In the genomic region with DNA sequence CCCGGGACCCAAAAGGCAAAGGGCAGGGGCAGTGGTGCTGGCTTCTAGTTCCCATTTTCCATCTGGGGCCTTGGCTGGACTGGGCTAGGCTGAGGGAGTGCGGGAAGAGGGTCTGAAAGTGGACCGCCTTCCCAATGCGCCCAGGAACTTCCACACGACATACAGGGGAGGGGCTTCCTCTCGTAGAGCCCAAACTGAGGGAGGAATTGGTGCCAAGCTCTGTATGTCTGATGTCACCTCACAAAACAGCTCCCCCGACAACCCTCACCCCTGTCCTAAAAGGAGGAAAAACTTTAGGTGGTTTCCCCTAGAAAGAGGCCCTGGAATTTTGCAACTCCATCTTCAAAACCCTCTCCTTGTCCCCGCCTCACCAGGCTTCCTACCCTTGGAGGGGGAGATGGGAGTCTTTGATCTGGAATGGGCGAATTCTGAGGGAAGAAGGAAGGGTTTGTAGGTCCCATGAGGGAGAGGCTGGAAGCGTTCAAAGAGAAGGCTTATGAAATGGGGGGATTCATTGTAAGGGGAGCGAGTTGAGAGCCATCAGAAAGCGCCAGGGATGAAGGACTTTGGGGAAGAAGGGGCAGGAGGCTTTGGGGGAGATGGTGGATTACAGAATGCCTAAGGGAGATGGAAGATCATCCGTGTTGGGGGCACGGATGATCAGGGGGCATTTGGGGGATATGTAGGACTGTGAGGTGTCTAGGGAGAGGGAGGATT, we compare ENCODE assay signal across 2 cellular contexts.
TF ChIP-seq lines count a peak whose summit lies in the region.

No MANE protein-coding gene starts in this region.

TF ChIP-seq in HCT116, 20 proteins besides CTCF, POLR2A, EP300 and RAD21 (continued from another document):
- TF ChIP-seq ZNF274 (IDR thresholded peaks at IDR 0.05; ENCODE audit: low read depth, low read length) = no peak

TF ChIP-seq in liver, 16 proteins besides CTCF, POLR2A, EP300 and RAD21 (continued from another document):
- TF ChIP-seq, protein P1, sequence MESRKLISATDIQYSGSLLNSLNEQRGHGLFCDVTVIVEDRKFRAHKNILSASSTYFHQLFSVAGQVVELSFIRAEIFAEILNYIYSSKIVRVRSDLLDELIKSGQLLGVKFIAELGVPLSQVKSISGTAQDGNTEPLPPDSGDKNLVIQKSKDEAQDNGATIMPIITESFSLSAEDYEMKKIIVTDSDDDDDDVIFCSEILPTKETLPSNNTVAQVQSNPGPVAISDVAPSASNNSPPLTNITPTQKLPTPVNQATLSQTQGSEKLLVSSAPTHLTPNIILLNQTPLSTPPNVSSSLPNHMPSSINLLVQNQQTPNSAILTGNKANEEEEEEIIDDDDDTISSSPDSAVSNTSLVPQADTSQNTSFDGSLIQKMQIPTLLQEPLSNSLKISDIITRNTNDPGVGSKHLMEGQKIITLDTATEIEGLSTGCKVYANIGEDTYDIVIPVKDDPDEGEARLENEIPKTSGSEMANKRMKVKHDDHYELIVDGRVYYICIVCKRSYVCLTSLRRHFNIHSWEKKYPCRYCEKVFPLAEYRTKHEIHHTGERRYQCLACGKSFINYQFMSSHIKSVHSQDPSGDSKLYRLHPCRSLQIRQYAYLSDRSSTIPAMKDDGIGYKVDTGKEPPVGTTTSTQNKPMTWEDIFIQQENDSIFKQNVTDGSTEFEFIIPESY (IDR thresholded peaks at IDR 0.05) = no peak
- TF ChIP-seq, protein P2, sequence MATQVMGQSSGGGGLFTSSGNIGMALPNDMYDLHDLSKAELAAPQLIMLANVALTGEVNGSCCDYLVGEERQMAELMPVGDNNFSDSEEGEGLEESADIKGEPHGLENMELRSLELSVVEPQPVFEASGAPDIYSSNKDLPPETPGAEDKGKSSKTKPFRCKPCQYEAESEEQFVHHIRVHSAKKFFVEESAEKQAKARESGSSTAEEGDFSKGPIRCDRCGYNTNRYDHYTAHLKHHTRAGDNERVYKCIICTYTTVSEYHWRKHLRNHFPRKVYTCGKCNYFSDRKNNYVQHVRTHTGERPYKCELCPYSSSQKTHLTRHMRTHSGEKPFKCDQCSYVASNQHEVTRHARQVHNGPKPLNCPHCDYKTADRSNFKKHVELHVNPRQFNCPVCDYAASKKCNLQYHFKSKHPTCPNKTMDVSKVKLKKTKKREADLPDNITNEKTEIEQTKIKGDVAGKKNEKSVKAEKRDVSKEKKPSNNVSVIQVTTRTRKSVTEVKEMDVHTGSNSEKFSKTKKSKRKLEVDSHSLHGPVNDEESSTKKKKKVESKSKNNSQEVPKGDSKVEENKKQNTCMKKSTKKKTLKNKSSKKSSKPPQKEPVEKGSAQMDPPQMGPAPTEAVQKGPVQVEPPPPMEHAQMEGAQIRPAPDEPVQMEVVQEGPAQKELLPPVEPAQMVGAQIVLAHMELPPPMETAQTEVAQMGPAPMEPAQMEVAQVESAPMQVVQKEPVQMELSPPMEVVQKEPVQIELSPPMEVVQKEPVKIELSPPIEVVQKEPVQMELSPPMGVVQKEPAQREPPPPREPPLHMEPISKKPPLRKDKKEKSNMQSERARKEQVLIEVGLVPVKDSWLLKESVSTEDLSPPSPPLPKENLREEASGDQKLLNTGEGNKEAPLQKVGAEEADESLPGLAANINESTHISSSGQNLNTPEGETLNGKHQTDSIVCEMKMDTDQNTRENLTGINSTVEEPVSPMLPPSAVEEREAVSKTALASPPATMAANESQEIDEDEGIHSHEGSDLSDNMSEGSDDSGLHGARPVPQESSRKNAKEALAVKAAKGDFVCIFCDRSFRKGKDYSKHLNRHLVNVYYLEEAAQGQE (IDR thresholded peaks at IDR 0.05) = no peak
- no peak for TF ChIP-seq GABPA (IDR thresholded peaks at IDR 0.05 in 1 of 2, conservative IDR thresholded peaks at IDR 0.05 in 1 of 2)
- TF ChIP-seq, protein P3, sequence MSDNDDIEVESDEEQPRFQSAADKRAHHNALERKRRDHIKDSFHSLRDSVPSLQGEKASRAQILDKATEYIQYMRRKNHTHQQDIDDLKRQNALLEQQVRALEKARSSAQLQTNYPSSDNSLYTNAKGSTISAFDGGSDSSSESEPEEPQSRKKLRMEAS (IDR thresholded peaks at IDR 0.05) = no peak
- no peak for TF ChIP-seq FOXA1 (IDR thresholded peaks at IDR 0.05)
- no peak for TF ChIP-seq EGR1 (IDR thresholded peaks at IDR 0.05; ENCODE audit: low read depth in 2 of 2)
- no peak for TF ChIP-seq YY1 (IDR thresholded peaks at IDR 0.05)
- no peak for TF ChIP-seq JUND (IDR thresholded peaks at IDR 0.05)
- TF ChIP-seq SP1 (IDR thresholded peaks at IDR 0.05) = no peak
- TF ChIP-seq HNF4G (IDR thresholded peaks at IDR 0.05) = no peak
- no peak for TF ChIP-seq TAF1 (conservative IDR thresholded peaks at IDR 0.05)
- TF ChIP-seq NR2F2 (IDR thresholded peaks at IDR 0.05) = no peak
TF ChIP-seq in liver: peak in this region for 0.
